In the genomic region with DNA sequence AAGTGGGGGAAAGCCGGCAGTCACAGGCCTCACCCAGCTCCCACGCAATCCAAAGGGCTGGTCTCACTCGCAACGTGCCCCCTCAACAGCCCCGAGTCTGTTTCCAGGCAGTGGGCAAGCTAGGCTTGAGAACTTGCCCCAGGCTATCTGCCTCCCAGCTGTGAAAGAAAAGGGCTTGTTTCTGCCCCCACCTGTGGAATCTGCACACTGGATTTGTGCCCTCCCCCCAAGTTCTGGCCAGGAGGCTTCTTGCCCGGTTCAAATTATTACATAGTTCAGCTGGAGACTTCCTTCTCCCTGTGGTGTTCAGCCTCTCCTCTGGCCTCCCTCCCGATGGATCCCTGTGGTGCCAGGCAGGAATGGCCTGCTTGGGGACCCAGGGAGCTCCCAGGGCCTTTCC, we compare ENCODE assay signal across 21 cellular contexts.
DNase-seq lines count a peak whose midpoint lies in the region; ATAC-seq and TF ChIP-seq lines count a peak whose summit lies in the region.
"Had no signal": no experiment of that assay in that cellular context is flagged by ENCODE, and none has a peak within 500 bp of the region (broad histone marks: within the 10 kb centered on the region; RNA-seq: fewer than 3 reads in every experiment).

No MANE protein-coding gene starts in this region.

- H3K9ac ChIP-seq in mammary epithelial cell (ENCODE audit: insufficient read depth, low read length) (no peak overlapping the region), mesendoderm (ENCODE audit: low read length) (no peak overlapping the region)
- H3K9ac ChIP-seq: BLaER1 had no signal

- no peak overlapping the region for H2AK5ac ChIP-seq in mesendoderm (ENCODE audit: low read length)

- no peak overlapping the region for H3K18ac ChIP-seq in mesendoderm (ENCODE audit: low read length)

- dilution Hi-C loops in mammary epithelial cell (cut with HindIII; ENCODE audit: low sequenced_read_pairs) = no loop called here

- no peak overlapping the region for H2BK120ac ChIP-seq in mesendoderm (ENCODE audit: low read depth, low read length)

- no peak overlapping the region for H2BK5ac ChIP-seq in mesendoderm (ENCODE audit: low read length)

- no peak overlapping the region for H4K5ac ChIP-seq in mesendoderm (ENCODE audit: low read length)

- H3K27me3 ChIP-seq in mammary epithelial cell (ENCODE audit: insufficient read depth, low read length) (peaks cover 8% of the 10 kb centered on the region), mesendoderm (ENCODE audit: insufficient read depth, low read length, poor library complexity) (no peaks in the 10 kb centered on the region)
- H3K27me3 ChIP-seq: BLaER1 had no signal

- H3K4ac ChIP-seq in mesendoderm (ENCODE audit: low read depth, low read length) = no peak overlapping the region

- H2BK15ac ChIP-seq in mesendoderm (replicated peaks; ENCODE audit: low read depth) = no peak overlapping the region

- no peak for TF ChIP-seq CTCF in mammary epithelial cell (conservative IDR thresholded peaks at IDR 0.05 in 1 of 2, IDR thresholded peaks at IDR 0.05 in 1 of 2; ENCODE audit: extremely low read depth in 1 of 2, insufficient read depth in 1 of 2, low read depth in 1 of 2, low read length in 2 of 2)

- no TSS peak for BruUV-seq in mammary epithelial cell (replicated peaks; lab: Mats Ljungman, UMichigan)

- H2AFZ ChIP-seq in mammary epithelial cell (ENCODE audit: low read depth, low read length) = peak overlapping the region; percentile 54

- ATAC-seq in HG02938 (IDR thresholded peaks at IDR 0.05; ENCODE audit: unreplicated experiment) (no peak), GM19328 (IDR thresholded peaks at IDR 0.05; ENCODE audit: unreplicated experiment) (no peak)
- ATAC-seq: Panc1 had no signal

- H3K4me2 ChIP-seq in mammary epithelial cell (ENCODE audit: insufficient read depth, low read depth, low read length) (no peak overlapping the region), mesendoderm (ENCODE audit: low read length) (no peak overlapping the region)
- H3K4me2 ChIP-seq: BLaER1 had no signal

- H3K56ac ChIP-seq in mesendoderm (ENCODE audit: low read length) = no peak overlapping the region

- 6% methylated on average over 2 of the region's 7 CpGs for WGBS in mammary epithelial cell (ENCODE audit: low coverage, missing lambda C conversion rate)
- no CpG with 5 or more reads among the region's 7 CpGs for WGBS in mesendoderm (ENCODE audit: extremely low coverage, insufficient coverage, low lambda C conversion rate)

- H3K9me3 ChIP-seq in mammary epithelial cell (replicated peaks; ENCODE audit: insufficient read depth, low read length) = no peaks in the 10 kb centered on the region
- H3K9me3 ChIP-seq: HAP-1 had no signal

- CTCF ChIA-PET in mammary epithelial cell (lab: Charles Lee; ENCODE audit: low non-redundant PET) = no interaction called here

- H4K8ac ChIP-seq in mesendoderm (ENCODE audit: low read depth, low read length) = no peak overlapping the region

- H3K4me3 ChIP-seq in mammary epithelial cell (replicated peaks in 1 of 3; ENCODE audit: insufficient read depth in 1 of 3, low read depth in 2 of 3, low read length in 3 of 3) (no peak overlapping the region), mesendoderm (ENCODE audit: low read length) (no peak overlapping the region)
- H3K4me3 ChIP-seq: BLaER1, HAP-1, SK-N-MC had no signal

- H3K79me2 ChIP-seq in mammary epithelial cell (ENCODE audit: insufficient read depth, low read length) = no peaks in the 10 kb centered on the region
- H3K79me2 ChIP-seq in mesendoderm (ENCODE audit: control insufficient read depth, insufficient read depth, low read length) = no peaks in the 10 kb centered on the region

- in situ Hi-C loops in mammary epithelial cell (cut with MboI; ENCODE audit: low sequenced_read_pairs in 2 of 2) = no loop called here

- no peaks in the 10 kb centered on the region for H4K20me1 ChIP-seq in mammary epithelial cell (ENCODE audit: insufficient read depth, low read length)
- H4K20me1 ChIP-seq: BLaER1 had no signal

- H3K4me1 ChIP-seq in mammary epithelial cell (ENCODE audit: insufficient read depth, low read length) = peaks cover 14% of the 10 kb centered on the region
- peaks cover 11% of the 10 kb centered on the region for H3K4me1 ChIP-seq in mesendoderm (ENCODE audit: control insufficient read depth, low read depth, low read length)
- H3K4me1 ChIP-seq: BLaER1, HAP-1 had no signal

- intact Hi-C loops in mammary epithelial cell (cut with micrococcal nuclease) = no loop called here

- peak; percentile 80 for DNase-seq in ELF-1 (ENCODE audit: low read depth, low spot score)
- peak; percentile 92 for DNase-seq in NCI-H226
- DNase-seq in mammary epithelial cell = no peak
- DNase-seq in mesendoderm = peak; percentile 27
- no peak for DNase-seq in dedifferentiated amniotic fluid mesenchymal stem cell (ENCODE audit: extremely low spot score)
- DNase-seq: CD4-positive, CD25-positive, alpha-beta regulatory T cell; GOT3; NCI-H1105 treated with DMSO at 0.1 percent for 48 hours; NCI-H146; NCI-H2029; NCI-H446 treated with DMSO at 0.1 percent for 48 hours; NCI-H526; NCI-H82; SIG-M5 had no signal

- H3K27ac ChIP-seq in mammary epithelial cell (ENCODE audit: insufficient read depth, low read depth, low read length) = no peak overlapping the region
- no peak overlapping the region for H3K27ac ChIP-seq in mesendoderm (ENCODE audit: low read depth, low read length)
- H3K27ac ChIP-seq: BLaER1, HL-60, SK-N-MC had no signal

- H3K36me3 ChIP-seq in mammary epithelial cell (ENCODE audit: insufficient read depth, low read length) = no peaks in the 10 kb centered on the region
- no peaks in the 10 kb centered on the region for H3K36me3 ChIP-seq in mesendoderm (ENCODE audit: control insufficient read depth, insufficient read depth, low read length)
- H3K36me3 ChIP-seq: BLaER1, HAP-1 had no signal

- H3K79me1 ChIP-seq in mesendoderm (ENCODE audit: low read length) = no peaks in the 10 kb centered on the region

- H3K23ac ChIP-seq in mesendoderm (ENCODE audit: low read length) = no peak overlapping the region

Comparison
In these comparisons a context has a peak if more than half of its experiments do, and no peak if none do; other contexts are left out.
1. DNase-seq: peak in ELF-1 (single experiment), NCI-H226 (single experiment) and mesendoderm (single experiment); none in mammary epithelial cell (single experiment) and dedifferentiated amniotic fluid mesenchymal stem cell (single experiment).